In genomic region chr7:54860003-54860775, GRCh38 we compare ENCODE assay signal across 2 cellular contexts.
TF ChIP-seq lines count a peak whose summit lies in the region.

No MANE protein-coding gene starts in this region.

TF ChIP-seq in IMR-90, 13 proteins besides CTCF, POLR2A, EP300 and RAD21:
- TF ChIP-seq FOS (IDR thresholded peaks at IDR 0.05; ENCODE audit: low read depth, low read length) (no peak), RCOR1 (IDR thresholded peaks at IDR 0.05; ENCODE audit: insufficient replicate concordance, low read length) (no peak), RFX5 (IDR thresholded peaks at IDR 0.05; ENCODE audit: low read depth, low read length) (no peak), BHLHE40 (IDR thresholded peaks at IDR 0.05; ENCODE audit: low read depth, low read length) (no peak), CHD1 (IDR thresholded peaks at IDR 0.05; ENCODE audit: low read depth, low read length) (no peak), MAZ (IDR thresholded peaks at IDR 0.05; ENCODE audit: borderline replicate concordance, low read depth, low read length) (no peak), MAFK (IDR thresholded peaks at IDR 0.05; ENCODE audit: low read depth, low read length) (no peak), NFE2L2 (IDR thresholded peaks at IDR 0.05; ENCODE audit: low read depth, low read length) (no peak)
TF ChIP-seq in IMR-90: peak in this region for 0.

TF ChIP-seq in H1, 55 proteins besides CTCF, POLR2A, EP300 and RAD21:
- TF ChIP-seq NANOG (IDR thresholded peaks at IDR 0.05; ENCODE audit: insufficient read depth, low read depth, low read length, poor library complexity, severe bottlenecking), result no peak
- TF ChIP-seq CBX5 (IDR thresholded peaks at IDR 0.05; ENCODE audit: low read depth, low read length), result no peak
- TF ChIP-seq JUND (IDR thresholded peaks at IDR 0.05; ENCODE audit: low read length), result no peak
- TF ChIP-seq GTF2F1 (IDR thresholded peaks at IDR 0.05; ENCODE audit: borderline replicate concordance, low read depth, low read length), result no peak
